Comparison of ENCODE assay signal across 1 cellular context in genomic region chr1:161132410-161133219, GRCh38.
TF ChIP-seq lines count a peak whose summit lies in the region.

Gene DEDD, minus strand, starts transcription at chr1:161132667. Its CDS starts 8,205 bp downstream, at chr1:161124462.

TF ChIP-seq in K562, 482 proteins besides CTCF, POLR2A, EP300 and RAD21 (continued from another document and continues in another):
- TF ChIP-seq ZFP91 (CRISPR knock-in tag; IDR thresholded peaks at IDR 0.05) (no peak), MGA (IDR thresholded peaks at IDR 0.05) (no peak; the same call in 1 of the 2 replicates), CREB1 (IDR thresholded peaks at IDR 0.05) (peak; percentile 59), CREB1 (CRISPR knock-in tag; IDR thresholded peaks at IDR 0.05) (no peak; the same call in 1 of the 2 replicates), POLR2AphosphoS5 (IDR thresholded peaks at IDR 0.05; ENCODE audit: control insufficient read depth, insufficient read depth, low read depth, low read length) (peak; percentile 67), RBM14 (IDR thresholded peaks at IDR 0.05; ENCODE audit: borderline replicate concordance, insufficient read depth, low read depth, low read length) (no peak), ESRRB (CRISPR knock-in tag; IDR thresholded peaks at IDR 0.05; ENCODE audit: borderline replicate concordance) (no peak), NR0B1 (IDR thresholded peaks at IDR 0.05; ENCODE audit: partially characterized antibody) (no peak), MTA2 (IDR thresholded peaks at IDR 0.05; ENCODE audit: low read depth) (0 out of 2 replicates have a peak, but pooled peaks have one; percentile 13), ETV6 (IDR thresholded peaks at IDR 0.05; ENCODE audit: borderline replicate concordance in 1 of 2, low read depth in 2 of 2, low read length in 1 of 2) (peak in 1 of 2 experiments; percentile 41; a peak in 1 of 4 replicates), ETV6 (CRISPR knock-in tag; IDR thresholded peaks at IDR 0.05; ENCODE audit: borderline replicate concordance) (no peak), ZBTB2 (IDR thresholded peaks at IDR 0.05) (peak; percentile 67; the same call in 1 of the 2 replicates), MBD2 (IDR thresholded peaks at IDR 0.05; ENCODE audit: borderline replicate concordance, low read depth) (peak; percentile 81), ESRRA (IDR thresholded peaks at IDR 0.05; ENCODE audit: borderline replicate concordance, low read depth) (peak; percentile 39; the same call in 1 of the 2 replicates), YY1 (IDR thresholded peaks at IDR 0.05; ENCODE audit: borderline replicate concordance in 1 of 3, control insufficient read depth in 1 of 3, extremely low read depth in 1 of 3, insufficient read depth in 3 of 3, insufficient read length in 1 of 3, insufficient replicate concordance in 2 of 3, low read depth in 1 of 3, low read length in 2 of 3) (peak; percentile 98 to 99 (median 98)), ZNF589 (CRISPR knock-in tag; IDR thresholded peaks at IDR 0.05; ENCODE audit: low read depth) (peak; percentile 32), CGGBP1 (CRISPR knock-in tag; IDR thresholded peaks at IDR 0.05) (peak; percentile 94; the same call in 1 of the 2 replicates), SIX5 (IDR thresholded peaks at IDR 0.05; ENCODE audit: borderline replicate concordance in 1 of 2, insufficient read depth in 1 of 2, low read depth in 1 of 2, low read length in 2 of 2) (peak; percentile 66 to 75), BRF1 (IDR thresholded peaks at IDR 0.05; ENCODE audit: borderline replicate concordance, extremely low read depth, insufficient read length) (no peak), RBM22 (IDR thresholded peaks at IDR 0.05; ENCODE audit: low read depth, low read length, poor library complexity, severe bottlenecking) (peak; percentile 48), GABPA (tag; conservative IDR thresholded peaks at IDR 0.05; ENCODE audit: low read depth) (peak; percentile 94), EGR1 (conservative IDR thresholded peaks at IDR 0.05) (peak; percentile 92), SUPT5H (IDR thresholded peaks at IDR 0.05) (peak; percentile 51; the same call in 1 of the 2 replicates), ZNF668 (CRISPR knock-in tag; IDR thresholded peaks at IDR 0.05) (no peak), PHTF2 (CRISPR knock-in tag; IDR thresholded peaks at IDR 0.05) (no peak), NFATC3 (IDR thresholded peaks at IDR 0.05) (peak; percentile 13; the same call in 1 of the 2 replicates), TCF3 (CRISPR knock-in tag; IDR thresholded peaks at IDR 0.05) (no peak), HNRNPH1 (optimal IDR thresholded peaks at IDR 0.05; ENCODE audit: low read depth, low read length) (no peak), ASH1L (IDR thresholded peaks at IDR 0.05; ENCODE audit: borderline replicate concordance, low read depth, partially characterized antibody) (peak; percentile 59), MXI1 (IDR thresholded peaks at IDR 0.05; ENCODE audit: low read depth, low read length) (no peak), IRF1 (CRISPR knock-in tag; IDR thresholded peaks at IDR 0.05; ENCODE audit: borderline replicate concordance) (no peak), STAT6 (CRISPR knock-in tag; IDR thresholded peaks at IDR 0.05) (peak; percentile 72; the same call in 1 of the 2 replicates), PML (IDR thresholded peaks at IDR 0.05; ENCODE audit: low read length) (no peak), ETV1 (tag; conservative IDR thresholded peaks at IDR 0.05; ENCODE audit: low read depth) (peak; percentile 60), HOXB6 (CRISPR knock-in tag; IDR thresholded peaks at IDR 0.05; ENCODE audit: borderline replicate concordance) (no peak), FOXJ3 (CRISPR knock-in tag; IDR thresholded peaks at IDR 0.05) (no peak), JUN (IDR thresholded peaks at IDR 0.05; ENCODE audit: borderline replicate concordance, low read depth, low read length) (no peak), JUN (CRISPR knock-in tag; IDR thresholded peaks at IDR 0.05; ENCODE audit: borderline replicate concordance) (peak; percentile 56; the same call in 1 of the 2 replicates), ZBTB9 (CRISPR knock-in tag; IDR thresholded peaks at IDR 0.05) (peak; percentile 60; the same call in 1 of the 2 replicates), CHCHD3 (CRISPR knock-in tag; IDR thresholded peaks at IDR 0.05) (no peak)
